Comparison of ENCODE assay signal across 10 cellular contexts in genomic region chr1:21898326-21899155, GRCh38. TPM values are rescaled to one million over a fixed set of nuclear protein-coding genes. Genes with fewer than 3 reads are reported as not detected.
DNase-seq lines count a peak whose midpoint lies in the region; ATAC-seq and TF ChIP-seq lines count a peak whose summit lies in the region.
"Had no signal": no experiment of that assay in that cellular context is flagged by ENCODE, and none has a peak within 500 bp of the region (broad histone marks: within the 10 kb centered on the region; RNA-seq: fewer than 3 reads in every experiment).

No MANE protein-coding gene starts in this region.

- peaks cover 7% of the 10 kb centered on the region for H4K20me1 ChIP-seq in neural progenitor cell (ENCODE audit: low read depth)

- H3K4me1 Mint-ChIP-seq in WTC11 (peaks cover 34% of the 10 kb centered on the region), neural progenitor cell (peaks cover 41% of the 10 kb centered on the region)

- no peak overlapping the region for H3K4me3 Mint-ChIP-seq in WTC11
- H3K4me3 Mint-ChIP-seq in neural progenitor cell = no peak overlapping the region

- no peaks in the 10 kb centered on the region for H3K27me3 Mint-ChIP-seq in WTC11 (ENCODE audit: low read depth)
- peaks cover 2% of the 10 kb centered on the region for H3K27me3 Mint-ChIP-seq in neural progenitor cell (ENCODE audit: insufficient read depth, low read depth)

- TF ChIP-seq CTCF in WTC11 (IDR thresholded peaks at IDR 0.05) (no peak), fibroblast of villous mesenchyme (IDR thresholded peaks at IDR 0.05; ENCODE audit: insufficient read depth, low read depth, low read length) (no peak), neural progenitor cell (IDR thresholded peaks at IDR 0.05) (no peak), upper lobe of right lung (IDR thresholded peaks at IDR 0.05) (no peak)

- H3K4me2 ChIP-seq in neural progenitor cell = no peak overlapping the region

- H3K9me3 ChIP-seq in neural progenitor cell (ENCODE audit: low read depth) = no peaks in the 10 kb centered on the region
- H3K9me3 ChIP-seq in upper lobe of right lung = no peaks in the 10 kb centered on the region

- H3K27ac ChIP-seq in neural progenitor cell = no peak overlapping the region
- H3K27ac ChIP-seq in upper lobe of right lung = peak overlapping the region; percentile 60
- H3K27ac ChIP-seq: dorsolateral prefrontal cortex had no signal

- H3K9me3 Mint-ChIP-seq in WTC11 (no peaks in the 10 kb centered on the region), neural progenitor cell (no peaks in the 10 kb centered on the region)

- peaks cover 12% of the 10 kb centered on the region for H3F3A ChIP-seq in neural progenitor cell (ENCODE audit: low read depth)

- DNase-seq in WTC11 (ENCODE audit: low spot score) = no peak
- peak; percentile 43 for DNase-seq in fibroblast of villous mesenchyme (ENCODE audit: low read depth)
- DNase-seq in neural progenitor cell (ENCODE audit: low spot score) = no peak
- DNase-seq in upper lobe of right lung = no peak
- no peak for DNase-seq in NCI-H2081 (lab: John Stamatoyannopoulos, UW)
- DNase-seq in NCI-H345 treated with DMSO at 0.1 percent for 48 hours (lab: John Stamatoyannopoulos, UW; ENCODE audit: unreplicated experiment) = no peak
- DNase-seq: activated CD4-positive, alpha-beta T cell treated with anti-CD3 and anti-CD28 coated beads, Interleukin-2, amount 50 U/mL, for 1 hour; DMS 273 treated with DMSO at 0.1 percent for 48 hours; dorsolateral prefrontal cortex had no signal

- H3K79me2 ChIP-seq in neural progenitor cell (ENCODE audit: low read depth) = peaks cover 5% of the 10 kb centered on the region

- peak overlapping the region; percentile 73; the same call in 1 of the 2 replicates for H3K27ac Mint-ChIP-seq in WTC11
- H3K27ac Mint-ChIP-seq in neural progenitor cell = peak overlapping the region; percentile 3

- peaks cover 3% of the 10 kb centered on the region; the same call in 1 of the 2 replicates for H3K36me3 Mint-ChIP-seq in WTC11
- peaks cover 2% of the 10 kb centered on the region for H3K36me3 Mint-ChIP-seq in neural progenitor cell

- ATAC-seq in WTC11 (no peak), upper lobe of right lung (no peak), HG03432 (IDR thresholded peaks at IDR 0.05; ENCODE audit: unreplicated experiment) (no peak)

- CTCF ChIA-PET in WTC11 (lab: Charles Lee) = no interaction called here

- intact Hi-C loops in upper lobe of right lung (cut with DNase I) = no loop called here

- H3K9ac ChIP-seq in neural progenitor cell = no peak overlapping the region

- H2AFZ ChIP-seq in neural progenitor cell (replicated peaks) = no peak overlapping the region

- peaks cover 23% of the 10 kb centered on the region for H3K4me1 ChIP-seq in neural progenitor cell
- H3K4me1 ChIP-seq in upper lobe of right lung = peaks cover 70% of the 10 kb centered on the region

- POLR2A ChIA-PET in WTC11 (lab: Charles Lee) = no interaction called here

- no peaks in the 10 kb centered on the region for H3K27me3 ChIP-seq in neural progenitor cell
- no peaks in the 10 kb centered on the region for H3K27me3 ChIP-seq in upper lobe of right lung
- H3K27me3 ChIP-seq: dorsolateral prefrontal cortex had no signal

- H3K4me3 ChIP-seq in fibroblast of villous mesenchyme (ENCODE audit: low read depth, low read length) = no peak overlapping the region
- H3K4me3 ChIP-seq in neural progenitor cell = no peak overlapping the region
- no peak overlapping the region for H3K4me3 ChIP-seq in upper lobe of right lung
- H3K4me3 ChIP-seq: dorsolateral prefrontal cortex had no signal

- H3K36me3 ChIP-seq in neural progenitor cell = no peaks in the 10 kb centered on the region
- H3K36me3 ChIP-seq in upper lobe of right lung = peaks cover 20% of the 10 kb centered on the region

TF ChIP-seq in WTC11, 78 proteins besides CTCF, POLR2A, EP300 and RAD21:
- TF ChIP-seq ATF6 (CRISPR knock-in tag; IDR thresholded peaks at IDR 0.05) = no peak
- no peak for TF ChIP-seq USF2 (CRISPR knock-in tag; IDR thresholded peaks at IDR 0.05)

RNA-seq across cellular contexts. Expression of gene HSPG2, which starts 38.6 kb away (rescaled TPM):
- total RNA-seq in WTC11 (2021) (120 to 127 TPM (median 120 TPM) in 3 replicates), fibroblast of villous mesenchyme (166 and 200 TPM in 2 replicates), neural progenitor cell (ENCODE audit: low replicate concordance) (6.9 and 23.6 TPM in 2 replicates), upper lobe of right lung (393 TPM)
